1 cellular context compared by ENCODE assay signal in the genomic region with DNA sequence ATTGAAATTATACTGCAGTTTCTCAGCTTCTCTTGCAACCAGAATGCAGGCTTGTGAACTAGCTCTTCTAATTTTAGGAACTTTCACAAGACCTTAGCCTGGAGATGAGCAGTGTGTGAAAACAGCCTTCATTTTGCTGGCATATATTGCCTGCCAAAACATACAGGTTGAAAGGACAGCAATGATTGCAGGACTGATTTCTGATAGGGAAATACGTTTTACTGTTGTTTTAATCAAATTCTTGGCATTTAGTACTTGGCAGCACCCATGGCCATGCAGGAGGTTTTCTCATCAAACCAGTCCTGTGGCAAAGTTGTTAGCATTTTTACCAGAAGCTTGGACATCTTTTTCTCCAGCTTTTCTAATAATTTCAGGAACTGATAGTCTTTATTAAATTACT.
TF ChIP-seq lines count a peak whose summit lies in the region.

No MANE protein-coding gene starts in this region.

TF ChIP-seq in HepG2, 621 proteins besides CTCF, POLR2A, EP300 and RAD21 (continued from another document):
- no peak for TF ChIP-seq PAF1 (CRISPR knock-in tag; IDR thresholded peaks at IDR 0.05)
- TF ChIP-seq, protein P1, sequence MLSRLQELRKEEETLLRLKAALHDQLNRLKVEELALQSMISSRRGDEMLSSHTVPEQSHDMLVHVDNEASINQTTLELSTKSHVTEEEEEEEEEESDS (CRISPR knock-in tag; IDR thresholded peaks at IDR 0.05; ENCODE audit: borderline replicate concordance), result no peak
